In genomic region chr6:31862344-31863235, GRCh38 we compare ENCODE assay signal across 8 cellular contexts. TPM values are rescaled to one million over a fixed set of nuclear protein-coding genes. Genes with fewer than 3 reads are reported as not detected.
DNase-seq lines count a peak whose midpoint lies in the region; ATAC-seq and TF ChIP-seq lines count a peak whose summit lies in the region.

TSS of gene NEU1 (minus strand) at chr6:31862821. CDS start at chr6:31862776, 45 bp downstream.

- peak within 1 kb of the TSS; percentile 75 for H3K4me3 ChIP-seq in neural progenitor cell

- peaks cover 32% of the 10 kb centered on the region for H3K4me1 Mint-ChIP-seq in neural progenitor cell

- no peaks in the 10 kb centered on the region for H3K9me3 ChIP-seq in neural progenitor cell (ENCODE audit: low read depth)

- H3K36me3 ChIP-seq in neural progenitor cell: no peaks in the 10 kb centered on the region

- in situ Hi-C loops in SK-MEL-5 (cut with HindIII; ENCODE audit: low pct_unique_long_range_greater_than_20kb, low sequenced_read_pairs): no loop called here

- peak within 1 kb of the TSS; percentile 61 for H3K27ac Mint-ChIP-seq in neural progenitor cell

- H3K4me3 Mint-ChIP-seq in neural progenitor cell: peak within 1 kb of the TSS; percentile 98

- peak; percentile 94 for ATAC-seq in foreskin keratinocyte

- TF ChIP-seq CTCF in foreskin keratinocyte (conservative IDR thresholded peaks at IDR 0.05) (no peak), neural progenitor cell (IDR thresholded peaks at IDR 0.05) (no peak)

- no peaks in the 10 kb centered on the region for H3K4me1 ChIP-seq in foreskin keratinocyte
- no peaks in the 10 kb centered on the region for H3K4me1 ChIP-seq in neural progenitor cell

- no peaks in the 10 kb centered on the region for H3K9me3 Mint-ChIP-seq in neural progenitor cell

- DNase-seq in GF-D8 (lab: John Stamatoyannopoulos, UW) (peak; percentile 99), HEK293T (ENCODE audit: extremely low spot score) (peak; percentile 98), MV-4-11 (lab: John Stamatoyannopoulos, UW) (peak; percentile 100), SK-MEL-5 (ENCODE audit: low read depth, low spot score) (peak; percentile 100), foreskin keratinocyte (peak; percentile 99 to 100), neural progenitor cell (ENCODE audit: low spot score) (peak; percentile 100), stromal cell of bone marrow (ENCODE audit: low read depth) (peak; percentile 100)
- peak; percentile 99 for DNase-seq in activated naive CD4-positive, alpha-beta T cell treated with Interleukin-2 at 50 U/mL for 16 hours

- peaks cover 8% of the 10 kb centered on the region for H3K27me3 Mint-ChIP-seq in neural progenitor cell (ENCODE audit: insufficient read depth, low read depth)

- peaks cover 26% of the 10 kb centered on the region for H3F3A ChIP-seq in neural progenitor cell (ENCODE audit: low read depth)

- peaks cover 6% of the 10 kb centered on the region for H3K79me2 ChIP-seq in neural progenitor cell (ENCODE audit: low read depth)

- peaks cover 3% of the 10 kb centered on the region for H3K36me3 Mint-ChIP-seq in neural progenitor cell

- peak within 1 kb of the TSS; percentile 69 for H2AFZ ChIP-seq in neural progenitor cell (replicated peaks)

- H3K27ac ChIP-seq in foreskin keratinocyte (peak within 1 kb of the TSS; percentile 63), neural progenitor cell (peak within 1 kb of the TSS; percentile 84)

- CTCF ChIA-PET in HEK293T (lab: Yijun Ruan, JAX): interaction anchor here (0.5 kb wide), 1 partner anchor 32 kb away, joined by 6 read pairs; no protein-coding TSS in a partner anchor

- H3K9ac ChIP-seq in neural progenitor cell: peak within 1 kb of the TSS; percentile 28

- H4K20me1 ChIP-seq in neural progenitor cell (ENCODE audit: low read depth): no peaks in the 10 kb centered on the region

- H3K4me2 ChIP-seq in neural progenitor cell: peak within 1 kb of the TSS; percentile 86

- POLR2A ChIA-PET in HEK293T (lab: Yijun Ruan, JAX): interaction anchor here (0.6 to 8.0 kb wide), 27 partner anchors 10 to 1291 kb away, joined by 3 to 104 read pairs (median 4); partner anchors contain the start of genes ABCF1, C6orf47, EHMT2 and HSPA1A

- H3K27me3 ChIP-seq in foreskin keratinocyte (no peaks in the 10 kb centered on the region), neural progenitor cell (no peaks in the 10 kb centered on the region)

TF ChIP-seq in HEK293T, 16 proteins besides CTCF, POLR2A, EP300 and RAD21:
- TF ChIP-seq BHLHE40 (IDR thresholded peaks at IDR 0.05; ENCODE audit: borderline replicate concordance): no peak
- peak; percentile 84 for TF ChIP-seq ZNF384 (IDR thresholded peaks at IDR 0.05)
- TF ChIP-seq TARDBP (IDR thresholded peaks at IDR 0.05): no peak
- no peak for TF ChIP-seq NFRKB (IDR thresholded peaks at IDR 0.05)
- TF ChIP-seq FOXK2 (IDR thresholded peaks at IDR 0.05): no peak
- TF ChIP-seq L3MBTL2 (conservative IDR thresholded peaks at IDR 0.05): peak; percentile 56
- TF ChIP-seq FOXM1 (IDR thresholded peaks at IDR 0.05; ENCODE audit: borderline replicate concordance): no peak
- TF ChIP-seq HDGF (IDR thresholded peaks at IDR 0.05; ENCODE audit: borderline replicate concordance): no peak
- TF ChIP-seq SP1 (IDR thresholded peaks at IDR 0.05): no peak
- no peak for TF ChIP-seq CTBP1 (IDR thresholded peaks at IDR 0.05; ENCODE audit: borderline replicate concordance)
- TF ChIP-seq FOXA1 (IDR thresholded peaks at IDR 0.05): no peak
- TF ChIP-seq LEF1 (IDR thresholded peaks at IDR 0.05; ENCODE audit: borderline replicate concordance): no peak
- no peak for TF ChIP-seq ARNT (IDR thresholded peaks at IDR 0.05)
- no peak; the same call in 1 of the 2 replicates for TF ChIP-seq ELF4 (IDR thresholded peaks at IDR 0.05)
- TF ChIP-seq SUZ12 (IDR thresholded peaks at IDR 0.05): no peak
- peak; percentile 75 for TF ChIP-seq PKNOX1 (IDR thresholded peaks at IDR 0.05)

RNA-seq across cellular contexts. Expression of gene NEU1, which starts in this region (rescaled TPM):
- 213 and 215 TPM in 2 replicates for total RNA-seq in SK-MEL-5 (2014; rRNA removed; shearing (Covaris generic))
- polyA plus RNA-seq in SK-MEL-5 (2015; cell fraction: cytosol; rRNA removed): 325 and 335 TPM in 2 replicates
- 59.7 and 63.5 TPM in 2 replicates for polyA plus RNA-seq in SK-MEL-5 (2015; cell fraction: nucleus; rRNA removed)
- 27.7 and 30.8 TPM in 2 replicates for total RNA-seq in foreskin keratinocyte
- polyA plus RNA-seq in foreskin keratinocyte: 28.8 and 33.0 TPM in 2 replicates
- 17.4 and 30.3 TPM in 2 replicates for total RNA-seq in neural progenitor cell (ENCODE audit: low replicate concordance)

Comparison
In these comparisons a context has a peak if more than half of its experiments do, and no peak if none do; other contexts are left out.
1. Peak in every context shown above with its lines: DNase-seq, ATAC-seq, H3K4me3 ChIP-seq and H3K27ac ChIP-seq.